1 cellular context compared by ENCODE assay signal in genomic region chr10:124119216-124119615, GRCh38.
TF ChIP-seq lines count a peak whose summit lies in the region.

No MANE protein-coding gene starts in this region.

TF ChIP-seq in endothelial cell of umbilical vein, 7 proteins besides CTCF, POLR2A, EP300 and RAD21:
- TF ChIP-seq MAX (IDR thresholded peaks at IDR 0.05; ENCODE audit: insufficient read depth, insufficient read length) (no peak), EZH2 (IDR thresholded peaks at IDR 0.05; ENCODE audit: borderline replicate concordance, low read depth, low read length, severe bottlenecking) (no peak), POLR2AphosphoS5 (IDR thresholded peaks at IDR 0.05; ENCODE audit: insufficient read depth, low read depth, low read length) (no peak), JUN (IDR thresholded peaks at IDR 0.05; ENCODE audit: borderline replicate concordance, insufficient read depth, insufficient read length, low read depth) (no peak), FOS (IDR thresholded peaks at IDR 0.05; ENCODE audit: borderline replicate concordance, insufficient read depth, low read length) (no peak), MYC (IDR thresholded peaks at IDR 0.05; ENCODE audit: low read depth, low read length) (no peak), GATA2 (IDR thresholded peaks at IDR 0.05; ENCODE audit: insufficient read depth, insufficient read length, low read depth, low read length) (no peak)
TF ChIP-seq in endothelial cell of umbilical vein: peak in this region for 0.
